In genomic region chr3:23649502-23649901, GRCh38 we compare ENCODE assay signal across 1 cellular context.
TF ChIP-seq lines count a peak whose summit lies in the region.

No MANE protein-coding gene starts in this region.

TF ChIP-seq in GM23338, 12 proteins besides CTCF, POLR2A, EP300 and RAD21:
- TF ChIP-seq ZNF462 (CRISPR knock-in tag; IDR thresholded peaks at IDR 0.05) (no peak), CREB1 (CRISPR knock-in tag; IDR thresholded peaks at IDR 0.05; ENCODE audit: low read depth) (no peak), ETS1 (IDR thresholded peaks at IDR 0.05) (no peak), EZH2phosphoT487 (IDR thresholded peaks at IDR 0.05; ENCODE audit: unreplicated experiment) (no peak)
TF ChIP-seq in GM23338: peak in this region for 0.
